Comparison of ENCODE assay signal across 8 cellular contexts in genomic region chr11:95764267-95764898, GRCh38. TPM values are rescaled to one million over a fixed set of nuclear protein-coding genes. Genes with fewer than 3 reads are reported as not detected.
A peak's percentile ranks its signal among the peaks of the same experiment; 100 is the strongest.
DNase-seq lines count a peak whose midpoint lies in the region; ATAC-seq and TF ChIP-seq lines count a peak whose summit lies in the region.

No MANE protein-coding gene starts in this region.

- no peak overlapping the region for H2BK120ac ChIP-seq in IMR-90 (ENCODE audit: low read depth, low read length)
- no peak overlapping the region for H2BK120ac ChIP-seq in mesendoderm (ENCODE audit: low read depth, low read length)

- H2AK5ac ChIP-seq in IMR-90 (ENCODE audit: low read depth, low read length) (no peak overlapping the region), mesendoderm (ENCODE audit: low read length) (no peak overlapping the region)

- no peak overlapping the region for H4K5ac ChIP-seq in IMR-90 (ENCODE audit: low read depth, low read length)
- no peak overlapping the region for H4K5ac ChIP-seq in mesendoderm (ENCODE audit: low read length)

- H2AFZ ChIP-seq in IMR-90 (replicated peaks; ENCODE audit: low read length, poor library complexity) (no peak overlapping the region), PC-3 (ENCODE audit: low read length) (no peak overlapping the region)

- TF ChIP-seq CTCF in IMR-90 (conservative IDR thresholded peaks at IDR 0.05; ENCODE audit: low read depth, low read length) (peak; percentile 75), PC-3 (conservative IDR thresholded peaks at IDR 0.05; ENCODE audit: low read depth, low read length) (peak; percentile 86), dorsolateral prefrontal cortex (IDR thresholded peaks at IDR 0.05 in 54 of 56, conservative IDR thresholded peaks at IDR 0.05 in 2 of 56; ENCODE audit: low read depth in 1 of 56, partially characterized antibody in 56 of 56) (peak; percentile 69 to 99 (median 85))

- no CpG with 5 or more reads among the region's 4 CpGs for WGBS in IMR-90 (ENCODE audit: extremely low coverage in 2 of 2, insufficient read length in 1 of 2), 2 experiments
- no CpG with 5 or more reads among the region's 4 CpGs for WGBS in mesendoderm (ENCODE audit: extremely low coverage, insufficient coverage, low lambda C conversion rate)

- H3K79me2 ChIP-seq in PC-3 (ENCODE audit: low read length) (no peaks in the 10 kb centered on the region), mesendoderm (ENCODE audit: control insufficient read depth, insufficient read depth, low read length) (no peaks in the 10 kb centered on the region)

- no peaks in the 10 kb centered on the region for H3K9me2 ChIP-seq in PC-3 (replicated peaks; ENCODE audit: low read length)

- CTCF ChIA-PET in IMR-90 (lab: Yijun Ruan, JAX) (interaction anchor here (1.0 to 1.3 kb wide), 4 partner anchors 608 to 614 kb away, joined by 3 to 4 read pairs (median 4); no protein-coding TSS in a partner anchor), PC-3 (lab: Charles Lee) (interaction anchor here (0.6 kb wide), 1 partner anchor 613 kb away, joined by 3 read pairs; no protein-coding TSS in a partner anchor)

- H3K79me1 ChIP-seq in IMR-90 (ENCODE audit: low read depth in 1 of 2, low read length in 2 of 2) (0 out of 4 replicates have a peak, but pooled peaks cover 0 to 3% of the 10 kb centered on the region in 2 experiments), mesendoderm (ENCODE audit: low read length) (no peaks in the 10 kb centered on the region)

- TF ChIP-seq POLR2A in IMR-90 (IDR thresholded peaks at IDR 0.05; ENCODE audit: low read depth, low read length) (no peak), GM18505 (IDR thresholded peaks at IDR 0.05; ENCODE audit: borderline replicate concordance, extremely low read depth, insufficient read depth, insufficient read length) (no peak)

- H3K4me3 ChIP-seq in IMR-90 (ENCODE audit: insufficient read depth, low read depth, low read length) (no peak overlapping the region), PC-3 (ENCODE audit: low read length) (no peak overlapping the region), dorsolateral prefrontal cortex (peak overlapping the region in 2 of 59 donors; percentile 12 to 22), mesendoderm (ENCODE audit: low read length) (no peak overlapping the region)

- H2BK5ac ChIP-seq in IMR-90 (ENCODE audit: low read depth, low read length, poor library complexity, severe bottlenecking) (no peak overlapping the region), mesendoderm (ENCODE audit: low read length) (no peak overlapping the region)

- DNase-seq in AML-193 (lab: John Stamatoyannopoulos, UW), result peak; percentile 77 to 79
- DNase-seq in IMR-90, result peak; percentile 67
- DNase-seq in PC-3, result peak; percentile 76
- DNase-seq in dorsolateral prefrontal cortex, result no peak
- peak; percentile 49 for DNase-seq in mesendoderm

- H3K27ac ChIP-seq in IMR-90 (ENCODE audit: insufficient read depth, low read length) (no peak overlapping the region), PC-3 (ENCODE audit: low read length) (no peak overlapping the region), dorsolateral prefrontal cortex (no peak overlapping the region), mesendoderm (ENCODE audit: low read depth, low read length) (no peak overlapping the region)

- H3K36me3 ChIP-seq in IMR-90 (ENCODE audit: control insufficient read depth, insufficient read depth, low read length) (no peaks in the 10 kb centered on the region), PC-3 (ENCODE audit: low read depth, low read length) (peaks cover 2% of the 10 kb centered on the region; the same call in 1 of the 2 replicates), mesendoderm (ENCODE audit: control insufficient read depth, insufficient read depth, low read length) (no peaks in the 10 kb centered on the region)

- H2BK20ac ChIP-seq in IMR-90 (ENCODE audit: low read depth, low read length), result no peak overlapping the region

- dilution Hi-C loops in IMR-90 (cut with HindIII; ENCODE audit: low sequenced_read_pairs, unreplicated experiment), result no loop called here

- no peak overlapping the region for H3K9ac ChIP-seq in IMR-90 (ENCODE audit: low read depth, low read length)
- no peak overlapping the region for H3K9ac ChIP-seq in PC-3 (ENCODE audit: low read length)
- no peak overlapping the region for H3K9ac ChIP-seq in mesendoderm (ENCODE audit: low read length)

- H4K91ac ChIP-seq in IMR-90 (ENCODE audit: insufficient read depth, low read depth, low read length), result no peak overlapping the region

- intact Hi-C loops in IMR-90 (cut with micrococcal nuclease) (loop anchor here (1.0 to 10.0 kb wide), 5 partner anchors 57 to 1140 kb away; partner anchors contain the start of genes CWC15 and KDM4D), PC-3 (cut with micrococcal nuclease) (loop anchor here (1.0 to 10.0 kb wide), 3 partner anchors 612 to 790 kb away; partner anchors contain the start of genes CWC15 and KDM4D), dorsolateral prefrontal cortex (cut with DNase I) (loop anchor here (1.0 to 10.0 kb wide), 7 partner anchors 60 to 790 kb away; partner anchors contain the start of genes SESN3 (in 2 of the 2), CWC15 (in 1 of the 2), ENDOD1 (in 1 of the 2) and KDM4D (in 1 of the 2))

- peaks cover 9% of the 10 kb centered on the region for H3K27me3 ChIP-seq in IMR-90 (ENCODE audit: control insufficient read depth, insufficient read depth, low read length)
- peaks cover 23% of the 10 kb centered on the region for H3K27me3 ChIP-seq in PC-3 (ENCODE audit: low read length)
- no peaks in the 10 kb centered on the region for H3K27me3 ChIP-seq in dorsolateral prefrontal cortex
- H3K27me3 ChIP-seq in mesendoderm (ENCODE audit: insufficient read depth, low read length, poor library complexity), result no peaks in the 10 kb centered on the region

- in situ Hi-C loops in IMR-90 (cut with MboI; ENCODE audit: low sequenced_read_pairs), result loop anchor here (5.0 to 25.0 kb wide), 3 partner anchors 612 to 1152 kb away; no protein-coding TSS in a partner anchor

- no peak overlapping the region for H2AK9ac ChIP-seq in IMR-90 (replicated peaks; ENCODE audit: low read depth, low read length, poor library complexity)

- BruUV-seq in IMR-90 (replicated peaks; lab: Mats Ljungman, UMichigan) (no TSS peak), PC-3 (replicated peaks; lab: Mats Ljungman, UMichigan) (no TSS peak)

- H3K4ac ChIP-seq in IMR-90 (ENCODE audit: low read depth, low read length) (no peak overlapping the region), mesendoderm (ENCODE audit: low read depth, low read length) (no peak overlapping the region)

- H3K9me3 ChIP-seq in IMR-90 (ENCODE audit: control insufficient read depth, insufficient read depth, low read length) (no peaks in the 10 kb centered on the region), PC-3 (ENCODE audit: low read length) (no peaks in the 10 kb centered on the region)

- TF ChIP-seq RAD21 in IMR-90 (IDR thresholded peaks at IDR 0.05; ENCODE audit: low read length), result peak; percentile 71

- peak; percentile 72 for ATAC-seq in GM18502 (IDR thresholded peaks at IDR 0.05; ENCODE audit: poor library complexity, unreplicated experiment)
- ATAC-seq in IMR-90 (ENCODE audit: low read depth), result peak; percentile 82
- ATAC-seq in PC-3, result peak; percentile 85
- no peak for ATAC-seq in GM18505 (IDR thresholded peaks at IDR 0.05; ENCODE audit: unreplicated experiment)
- ATAC-seq in HG03460 (IDR thresholded peaks at IDR 0.05; ENCODE audit: unreplicated experiment), result no peak

- H3K14ac ChIP-seq in IMR-90 (replicated peaks; ENCODE audit: low read depth, low read length), result no peak overlapping the region

- H3K18ac ChIP-seq in IMR-90 (ENCODE audit: low read depth, low read length) (no peak overlapping the region), mesendoderm (ENCODE audit: low read length) (no peak overlapping the region)

- no peaks in the 10 kb centered on the region for H3F3A ChIP-seq in PC-3 (ENCODE audit: low read length, unreplicated experiment)

- no peak overlapping the region for H3K4me2 ChIP-seq in IMR-90 (ENCODE audit: low read depth, low read length)
- H3K4me2 ChIP-seq in PC-3 (ENCODE audit: low read length), result no peak overlapping the region
- H3K4me2 ChIP-seq in mesendoderm (ENCODE audit: low read length), result no peak overlapping the region

- no peak overlapping the region for H4K8ac ChIP-seq in IMR-90 (ENCODE audit: low read depth in 2 of 2, low read length in 2 of 2)
- no peak overlapping the region for H4K8ac ChIP-seq in mesendoderm (ENCODE audit: low read depth, low read length)

- H3K4me1 ChIP-seq in IMR-90 (ENCODE audit: control insufficient read depth, insufficient read depth, low read length) (peaks cover 2% of the 10 kb centered on the region; the same call in 1 of the 2 replicates), PC-3 (ENCODE audit: insufficient read depth, low read length) (no peaks in the 10 kb centered on the region), mesendoderm (ENCODE audit: control insufficient read depth, low read depth, low read length) (no peaks in the 10 kb centered on the region)

- H3K56ac ChIP-seq in IMR-90 (ENCODE audit: extremely low read depth, insufficient read depth, low read length) (no peak overlapping the region), mesendoderm (ENCODE audit: low read length) (no peak overlapping the region)

- no peaks in the 10 kb centered on the region for H4K20me1 ChIP-seq in IMR-90 (ENCODE audit: insufficient read depth, low read length)
- H4K20me1 ChIP-seq in PC-3 (ENCODE audit: low read length), result no peaks in the 10 kb centered on the region

- POLR2A ChIA-PET in IMR-90 (lab: Charles Lee; ENCODE audit: unreplicated experiment), result no interaction called here
- POLR2A ChIA-PET in PC-3 (lab: Charles Lee; ENCODE audit: unreplicated experiment), result no interaction called here

- H3K9me1 ChIP-seq in IMR-90 (ENCODE audit: insufficient read depth, low read length), result no peaks in the 10 kb centered on the region; the same call in 1 of the 2 replicates

- H2BK15ac ChIP-seq in IMR-90 (ENCODE audit: low read depth, low read length) (no peak overlapping the region), mesendoderm (replicated peaks; ENCODE audit: low read depth) (no peak overlapping the region)

- no peak overlapping the region for H3K23ac ChIP-seq in IMR-90 (ENCODE audit: low read depth, low read length)
- no peak overlapping the region for H3K23ac ChIP-seq in mesendoderm (ENCODE audit: low read length)

RNA-seq across cellular contexts. Expression of gene FAM76B, which starts 25.2 kb away (rescaled TPM):
- total RNA-seq in IMR-90 (2012; rRNA removed) (14.3 and 15.8 TPM in 2 replicates), PC-3 (2014; rRNA removed) (13.3 and 14.9 TPM in 2 replicates), dorsolateral prefrontal cortex (10 to 100 TPM; 15.8 to 39.4 (median 24.9) TPM)
- 9.8 and 12.7 TPM in 2 replicates for polyA plus RNA-seq in IMR-90 (2012; rRNA removed)
- 1.8 TPM in 2 replicates for polyA plus RNA-seq in IMR-90 (2012; cell fraction: cytosol; rRNA removed)
- 18.1 and 77.4 TPM in 2 replicates for polyA plus RNA-seq in IMR-90 (2012; cell fraction: nucleus; rRNA removed; ENCODE audit: low replicate concordance)
- polyA plus RNA-seq in mesendoderm (2013, experiment 1 of 2), result 27.2 TPM
- polyA plus RNA-seq in mesendoderm (2013, experiment 2 of 2), result 24.3 TPM

RNA-seq across cellular contexts. Expression of gene CEP57, which starts 25.9 kb away (rescaled TPM):
- 30.5 and 38.0 TPM in 2 replicates for total RNA-seq in IMR-90 (2012; rRNA removed)
- 12.4 and 14.5 TPM in 2 replicates for polyA plus RNA-seq in IMR-90 (2012; rRNA removed)
- polyA plus RNA-seq in IMR-90 (2012; cell fraction: cytosol; rRNA removed), result 5.0 and 8.5 TPM in 2 replicates
- polyA plus RNA-seq in IMR-90 (2012; cell fraction: nucleus; rRNA removed; ENCODE audit: low replicate concordance), result 11.7 and 29.8 TPM in 2 replicates
- 36.7 and 38.1 TPM in 2 replicates for total RNA-seq in PC-3 (2014; rRNA removed)
- total RNA-seq in dorsolateral prefrontal cortex, result 10 to 100 TPM; 25.0 to 49.2 (median 36.1) TPM
- polyA plus RNA-seq in mesendoderm (2013, experiment 1 of 2), result 43.5 TPM
- polyA plus RNA-seq in mesendoderm (2013, experiment 2 of 2), result 43.5 TPM

Comparison
In these comparisons a context has a peak if more than half of its experiments do, and no peak if none do; other contexts are left out.
1. DNase-seq: peak in AML-193 (2 of 2), IMR-90 (single experiment), PC-3 (single experiment) and mesendoderm (single experiment); none in dorsolateral prefrontal cortex (0 of 10).
2. ATAC-seq: peak in GM18502 (single experiment), IMR-90 (single experiment) and PC-3 (single experiment); none in GM18505 (single experiment) and HG03460 (single experiment).
3. Peak in every context shown above with its lines, with median percentiles within 50 percentile points of each other: CTCF ChIP-seq.